In the genomic region with DNA sequence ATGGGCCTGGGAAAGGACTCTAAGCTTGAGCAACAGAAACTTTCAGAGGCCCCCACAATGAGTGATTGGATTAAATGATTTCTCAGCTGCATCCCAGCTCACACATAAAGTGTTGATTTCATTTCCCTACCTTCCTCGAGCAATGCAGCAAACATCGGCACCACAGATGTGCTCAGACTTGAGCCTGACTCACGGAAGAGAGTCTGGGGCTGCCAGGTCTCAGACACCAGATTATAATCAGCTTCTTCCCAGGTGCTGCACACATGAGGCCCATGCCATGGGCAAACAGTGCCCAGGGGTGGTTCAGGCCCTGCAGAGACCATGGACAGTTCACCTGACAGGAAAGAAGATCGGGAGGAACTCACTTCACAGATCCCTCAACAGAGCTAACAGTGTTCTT, we compare ENCODE assay signal across 16 cellular contexts.
"Had no signal": no experiment of that assay in that cellular context is flagged by ENCODE, and none has a peak within 500 bp of the region (broad histone marks: within the 10 kb centered on the region; RNA-seq: fewer than 3 reads in every experiment).

No MANE protein-coding gene starts in this region.

- DNase-seq: cerebellar nuclear complex; erythroblast; gastrocnemius medialis; heart right ventricle; hypothalamus; naive thymus-derived CD4-positive, alpha-beta T cell; nucleus accumbens; ovary; right cardiac atrium; small intestine; stimulated activated CD4-positive, alpha-beta T cell treated with anti-CD3 and anti-CD28 coated beads, Interleukin-12 subunit alpha, Interleukin-12 subunit beta, amount 100 ng/mL, for 4 hours; testis had no signal

- H3K36me3 ChIP-seq: gastrocnemius medialis, heart right ventricle, left lung, ovary, tibial nerve had no signal

- H3K9me3 ChIP-seq: gastrocnemius medialis, heart right ventricle, left lung, ovary, testis, tibial nerve had no signal

- H3K4me1 ChIP-seq: gastrocnemius medialis, heart right ventricle, left lung, testis, tibial nerve had no signal

- ATAC-seq: gastrocnemius medialis; heart right ventricle; left lung; naive thymus-derived CD4-positive, alpha-beta T cell; right cardiac atrium had no signal

- H3K27ac ChIP-seq: gastrocnemius medialis, heart right ventricle, left lung, ovary, testis, tibial nerve had no signal

- H3K4me3 Mint-ChIP-seq: dendritic cell treated with granulocyte-macrophage colony-stimulating factor and Interleukin-4, amounts not matched to agents 40 ng/mL and 50 ng/mL, for 4 days; naive thymus-derived CD4-positive, alpha-beta T cell; stimulated activated naive CD8-positive, alpha-beta T cell treated with anti-CD3 and anti-CD28 coated beads, Interleukin-15, Interleukin-2, amounts not matched to agents 100 ng/mL and 50 ng/mL, for 24 hours had no signal

- H3K9me3 Mint-ChIP-seq: dendritic cell treated with granulocyte-macrophage colony-stimulating factor and Interleukin-4, amounts not matched to agents 40 ng/mL and 50 ng/mL, for 4 days; stimulated activated naive CD8-positive, alpha-beta T cell treated with anti-CD3 and anti-CD28 coated beads, Interleukin-15, Interleukin-2, amounts not matched to agents 100 ng/mL and 50 ng/mL, for 24 hours had no signal

- H3K27ac Mint-ChIP-seq: dendritic cell treated with granulocyte-macrophage colony-stimulating factor and Interleukin-4, amounts not matched to agents 40 ng/mL and 50 ng/mL, for 4 days; naive thymus-derived CD4-positive, alpha-beta T cell; stimulated activated naive CD8-positive, alpha-beta T cell treated with anti-CD3 and anti-CD28 coated beads, Interleukin-15, Interleukin-2, amounts not matched to agents 100 ng/mL and 50 ng/mL, for 24 hours had no signal

- H3K27me3 ChIP-seq: gastrocnemius medialis, left lung, ovary, testis, tibial nerve had no signal

- H3K4me1 Mint-ChIP-seq: naive thymus-derived CD4-positive, alpha-beta T cell had no signal

- H3K27me3 Mint-ChIP-seq: dendritic cell treated with granulocyte-macrophage colony-stimulating factor and Interleukin-4, amounts not matched to agents 40 ng/mL and 50 ng/mL, for 4 days; stimulated activated naive CD8-positive, alpha-beta T cell treated with anti-CD3 and anti-CD28 coated beads, Interleukin-15, Interleukin-2, amounts not matched to agents 100 ng/mL and 50 ng/mL, for 24 hours had no signal

- H3K4me3 ChIP-seq: gastrocnemius medialis, heart right ventricle, left lung, ovary, testis, tibial nerve had no signal
